ENCODE assay signal across 1 cellular context in the genomic region with DNA sequence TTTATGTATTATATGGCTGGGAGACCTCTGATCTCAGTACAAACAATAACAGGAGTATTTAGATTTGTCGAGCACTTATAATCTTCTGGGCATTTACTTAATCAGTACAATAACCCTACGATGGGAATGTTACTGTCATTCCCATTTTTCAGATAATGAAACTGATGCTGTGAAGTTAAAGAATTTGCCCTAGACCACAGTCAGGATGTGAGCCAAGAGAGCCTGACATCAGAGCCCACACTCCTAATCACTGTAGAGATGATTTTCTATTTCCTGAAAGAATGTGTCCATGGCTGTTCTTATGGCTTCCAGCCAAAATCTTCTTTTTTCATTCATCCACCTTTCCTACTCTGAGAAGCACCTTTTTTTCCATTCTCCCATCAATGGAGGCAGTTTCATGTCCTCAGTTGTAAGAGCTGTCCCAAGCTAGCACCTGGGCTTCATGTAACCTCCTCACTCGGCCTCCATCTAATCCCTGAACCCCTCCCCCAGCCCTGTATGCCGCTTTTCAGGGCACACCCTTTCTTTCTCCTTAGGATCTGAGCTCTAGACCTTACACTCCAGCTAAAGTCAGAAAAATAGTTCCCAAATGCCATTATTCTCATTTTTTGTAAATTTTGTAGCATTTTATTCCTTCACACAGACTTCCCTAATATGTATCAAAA.
A peak's percentile ranks its signal among the peaks of the same experiment; 100 is the strongest.
TF ChIP-seq lines count a peak whose summit lies in the region.

No MANE protein-coding gene starts in this region.

TF ChIP-seq in K562, 482 proteins besides CTCF, POLR2A, EP300 and RAD21:
- TF ChIP-seq MAZ (CRISPR knock-in tag; conservative IDR thresholded peaks at IDR 0.05 in 1 of 2, IDR thresholded peaks at IDR 0.05 in 1 of 2) (0 out of 4 replicates have a peak, but pooled peaks of 1 of the 2 experiments have one; percentile 15), CEBPB (tag; IDR thresholded peaks at IDR 0.05) (no peak), SOX6 (IDR thresholded peaks at IDR 0.05) (no peak), ZNF41 (CRISPR knock-in tag; conservative IDR thresholded peaks at IDR 0.05) (no peak), ZNF197 (CRISPR knock-in tag; IDR thresholded peaks at IDR 0.05; ENCODE audit: low read depth) (no peak), ZNF551 (CRISPR knock-in tag; IDR thresholded peaks at IDR 0.05) (no peak), ESRRA (IDR thresholded peaks at IDR 0.05; ENCODE audit: borderline replicate concordance, low read depth) (peak; percentile 20; the same call in 1 of the 2 replicates), NFIC (IDR thresholded peaks at IDR 0.05) (peak; percentile 92), RBM25 (IDR thresholded peaks at IDR 0.05; ENCODE audit: low read depth, low read length, severe bottlenecking) (peak; percentile 36), STAT6 (CRISPR knock-in tag; IDR thresholded peaks at IDR 0.05) (no peak), ZNF512 (tag; IDR thresholded peaks at IDR 0.05) (no peak), ZNF668 (CRISPR knock-in tag; IDR thresholded peaks at IDR 0.05) (no peak), SP1 (CRISPR knock-in tag; IDR thresholded peaks at IDR 0.05) (no peak), KDM1A (IDR thresholded peaks at IDR 0.05) (peak; percentile 10 to 37; a peak in 1 of 4 replicates), ETV1 (tag; conservative IDR thresholded peaks at IDR 0.05; ENCODE audit: low read depth) (peak; percentile 31; the same call in 1 of the 2 replicates)
